ENCODE assay signal across 17 cellular contexts in genomic region chr6:246349-246748, GRCh38.
"Had no signal": no experiment of that assay in that cellular context is flagged by ENCODE, and none has a peak within 500 bp of the region (broad histone marks: within the 10 kb centered on the region; RNA-seq: fewer than 3 reads in every experiment).

No MANE protein-coding gene starts in this region.

- H3K4me3 Mint-ChIP-seq: activated CD4-positive, alpha-beta memory T cell treated with anti-CD3 and anti-CD28 coated beads for 36 hours; activated naive CD8-positive, alpha-beta T cell; activated T-helper 1 cell treated with anti-CD3 and anti-CD28 coated beads, Interleukin-12 subunit alpha, Interleukin-12 subunit beta, Interleukin-2, Interleukin-4 antibody, amounts not matched to agents 30 ng/mL and 10 ng/mL and 1 ng/mL, durations not matched to agents 14 hours and 24 hours and 36 hours; memory B cell; neural crest cell; stimulated activated naive CD8-positive, alpha-beta T cell treated with anti-CD3 and anti-CD28 coated beads, Interleukin-15, Interleukin-2, amounts not matched to agents 100 ng/mL and 50 ng/mL, for 24 hours had no signal

- H3K27ac ChIP-seq: body of pancreas, prostate gland, right atrium auricular region, skin epidermis, suprapubic skin, transverse colon had no signal

- FAIRE-seq: endometrium had no signal

- ATAC-seq: body of pancreas had no signal

- H3K4me3 ChIP-seq: body of pancreas, prostate gland, right atrium auricular region, skin epidermis, suprapubic skin, transverse colon had no signal

- DNase-seq: activated CD4-positive, alpha-beta memory T cell treated with anti-CD3 and anti-CD28 coated beads for 36 hours; activated T-cell treated with anti-CD3 and anti-CD28 coated beads for 4 hours; amygdala; body of pancreas; cortex of kidney; T1000; transverse colon had no signal

- H3K9me3 ChIP-seq: body of pancreas, prostate gland, transverse colon had no signal

- H3K27me3 ChIP-seq: body of pancreas, right atrium auricular region, suprapubic skin, transverse colon had no signal

- H3K4me1 Mint-ChIP-seq: neural crest cell had no signal

- H3K36me3 Mint-ChIP-seq: activated CD4-positive, alpha-beta memory T cell treated with anti-CD3 and anti-CD28 coated beads for 36 hours; activated naive CD8-positive, alpha-beta T cell; memory B cell had no signal

- H3K36me3 ChIP-seq: prostate gland, right atrium auricular region, suprapubic skin, transverse colon had no signal

- H3K9me3 Mint-ChIP-seq: memory B cell; stimulated activated naive CD8-positive, alpha-beta T cell treated with anti-CD3 and anti-CD28 coated beads, Interleukin-15, Interleukin-2, amounts not matched to agents 100 ng/mL and 50 ng/mL, for 24 hours had no signal

- H3K27me3 Mint-ChIP-seq: activated naive CD8-positive, alpha-beta T cell; memory B cell; stimulated activated naive CD8-positive, alpha-beta T cell treated with anti-CD3 and anti-CD28 coated beads, Interleukin-15, Interleukin-2, amounts not matched to agents 100 ng/mL and 50 ng/mL, for 24 hours had no signal

- H3K27ac Mint-ChIP-seq: activated CD4-positive, alpha-beta memory T cell treated with anti-CD3 and anti-CD28 coated beads for 36 hours; activated naive CD8-positive, alpha-beta T cell; activated T-helper 1 cell treated with anti-CD3 and anti-CD28 coated beads, Interleukin-12 subunit alpha, Interleukin-12 subunit beta, Interleukin-2, Interleukin-4 antibody, amounts not matched to agents 30 ng/mL and 10 ng/mL and 1 ng/mL, durations not matched to agents 14 hours and 24 hours and 36 hours; memory B cell; stimulated activated naive CD8-positive, alpha-beta T cell treated with anti-CD3 and anti-CD28 coated beads, Interleukin-15, Interleukin-2, amounts not matched to agents 100 ng/mL and 50 ng/mL, for 24 hours had no signal

- H3K4me1 ChIP-seq: body of pancreas, prostate gland, right atrium auricular region, suprapubic skin, transverse colon had no signal
